In the genomic region with DNA sequence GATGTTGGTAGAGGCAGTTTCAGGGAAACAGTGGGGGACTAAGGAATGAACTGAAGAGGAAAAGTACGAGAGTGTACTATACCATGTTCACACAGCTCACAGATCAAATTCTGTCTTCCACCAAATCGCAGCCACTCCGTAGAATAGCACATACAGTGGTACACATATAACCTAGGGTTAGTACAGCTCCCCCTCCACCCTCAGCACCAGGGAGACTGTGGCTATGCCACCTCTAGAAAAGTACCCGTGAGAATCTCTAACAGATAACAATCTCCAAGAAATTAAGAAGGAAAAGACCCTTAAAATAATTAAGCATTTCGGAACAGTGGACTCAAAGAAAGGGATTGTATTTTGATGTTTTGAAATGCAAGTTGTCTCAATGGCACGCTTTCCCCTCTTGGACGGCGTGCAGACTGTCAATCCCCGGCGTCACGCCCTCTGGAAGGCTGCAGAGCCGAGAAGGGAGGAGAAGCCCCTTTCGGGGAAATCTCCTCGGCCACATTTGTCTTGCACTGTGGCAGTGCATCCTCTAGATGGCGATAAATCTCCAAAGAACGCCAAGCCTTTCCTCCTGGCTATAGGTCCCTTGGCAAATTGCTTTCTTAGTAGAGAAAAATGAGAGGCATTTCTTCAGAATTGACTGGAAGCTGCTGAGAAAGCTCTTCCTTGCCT, we compare ENCODE assay signal across 1 cellular context.
TF ChIP-seq lines count a peak whose summit lies in the region.

No MANE protein-coding gene starts in this region.

TF ChIP-seq in K562, 482 proteins besides CTCF, POLR2A, EP300 and RAD21 (continued from another document):
- no peak for TF ChIP-seq ZNF780A (CRISPR knock-in tag; IDR thresholded peaks at IDR 0.05)
- no peak for TF ChIP-seq BCL6 (CRISPR knock-in tag; IDR thresholded peaks at IDR 0.05)
TF ChIP-seq in K562: peak in this region for 3.
